16 cellular contexts compared by ENCODE assay signal in genomic region chr11:119937412-119937811, GRCh38.
DNase-seq lines count a peak whose midpoint lies in the region; ATAC-seq, FAIRE-seq and TF ChIP-seq lines count a peak whose summit lies in the region.
"Had no signal": no experiment of that assay in that cellular context is flagged by ENCODE, and none has a peak within 500 bp of the region (broad histone marks: within the 10 kb centered on the region; RNA-seq: fewer than 3 reads in every experiment).

No MANE protein-coding gene starts in this region.

- ATAC-seq in HG03342 (IDR thresholded peaks at IDR 0.05; ENCODE audit: unreplicated experiment) = no peak
- ATAC-seq: GM12878 had no signal

- no peak overlapping the region for H3K4me2 ChIP-seq in smooth muscle cell

- H3K4me3 ChIP-seq in bronchial epithelial cell (ENCODE audit: low read depth, low read length) (no peak overlapping the region), smooth muscle cell (no peak overlapping the region)
- H3K4me3 ChIP-seq: BLaER1 treated with 17β-estradiol and CSF1 and Interleukin-3, amounts not matched to agents 10 nM and 100 nM; GM12878; HAP-1 had no signal

- H3K36me3 ChIP-seq in bronchial epithelial cell (ENCODE audit: control insufficient read depth, insufficient read depth, low read length) (no peaks in the 10 kb centered on the region), smooth muscle cell (ENCODE audit: low read depth) (no peaks in the 10 kb centered on the region)
- H3K36me3 ChIP-seq: BLaER1 treated with 17β-estradiol and CSF1 and Interleukin-3, amounts not matched to agents 10 nM and 100 nM; HAP-1 had no signal

- no peak for TF ChIP-seq CTCF in bronchial epithelial cell (IDR thresholded peaks at IDR 0.05; ENCODE audit: insufficient read depth, low read length, severe bottlenecking)
- no peak for TF ChIP-seq CTCF in smooth muscle cell (IDR thresholded peaks at IDR 0.05; ENCODE audit: borderline replicate concordance, insufficient read depth, poor library complexity, severe bottlenecking)

- no peaks in the 10 kb centered on the region for H3F3A ChIP-seq in smooth muscle cell (ENCODE audit: low read depth)

- H2AFZ ChIP-seq in smooth muscle cell (ENCODE audit: low read depth) = no peak overlapping the region

- peak; percentile 70 for FAIRE-seq in bronchial epithelial cell (lab: Jason Lieb, UNC)
- FAIRE-seq: GM12878, GM18507 had no signal

- 92% methylated on average over 4 of the region's 4 CpGs for WGBS in smooth muscle cell (ENCODE audit: low lambda C conversion rate)

- DNase-seq in Ammon's horn (ENCODE audit: low spot score) (peak; percentile 54), bronchial epithelial cell (ENCODE audit: low read depth) (no peak), putamen (ENCODE audit: low spot score) (peak; percentile 74), smooth muscle cell (lab: John Stamatoyannopoulos, UW; ENCODE audit: unreplicated experiment) (no peak), NCI-H1048 (lab: John Stamatoyannopoulos, UW) (no peak), G401 (ENCODE audit: low spot score) (no peak)
- DNase-seq: CD4-positive, CD25-positive, alpha-beta regulatory T cell; GOT3 had no signal

- H4K20me1 ChIP-seq in smooth muscle cell (ENCODE audit: low read depth) = no peaks in the 10 kb centered on the region
- H4K20me1 ChIP-seq: BLaER1 treated with 17β-estradiol and CSF1 and Interleukin-3, amounts not matched to agents 10 nM and 100 nM had no signal

- peaks cover 3% of the 10 kb centered on the region for H3K27me3 ChIP-seq in bronchial epithelial cell (ENCODE audit: control insufficient read depth, insufficient read depth, low read length)
- no peaks in the 10 kb centered on the region for H3K27me3 ChIP-seq in layer of hippocampus (ENCODE audit: control insufficient read depth, insufficient read depth, low read length)
- peaks cover 9% of the 10 kb centered on the region for H3K27me3 ChIP-seq in smooth muscle cell (ENCODE audit: low read depth)
- H3K27me3 ChIP-seq: BLaER1 treated with 17β-estradiol and CSF1 and Interleukin-3, amounts not matched to agents 10 nM and 100 nM had no signal

- in situ Hi-C loops in G401 (cut with HindIII; ENCODE audit: low sequenced_read_pairs) = no loop called here

- no peaks in the 10 kb centered on the region for H3K79me2 ChIP-seq in smooth muscle cell (ENCODE audit: low read depth)

- H3K9ac ChIP-seq in smooth muscle cell (ENCODE audit: low read depth) = no peak overlapping the region
- H3K9ac ChIP-seq: BLaER1 treated with 17β-estradiol and CSF1 and Interleukin-3, amounts not matched to agents 10 nM and 100 nM had no signal

- H3K9me3 ChIP-seq in smooth muscle cell (replicated peaks; ENCODE audit: low read depth) = no peaks in the 10 kb centered on the region
- H3K9me3 ChIP-seq: BLaER1 treated with 17β-estradiol and CSF1 and Interleukin-3, amounts not matched to agents 10 nM and 100 nM; HAP-1 had no signal

- no peaks in the 10 kb centered on the region for H3K4me1 ChIP-seq in smooth muscle cell (ENCODE audit: low read depth)
- H3K4me1 ChIP-seq: HAP-1 had no signal

- peak overlapping the region; percentile 80 for H3K27ac ChIP-seq in layer of hippocampus (ENCODE audit: low read depth, low read length)
- no peak overlapping the region for H3K27ac ChIP-seq in smooth muscle cell (ENCODE audit: low read depth)
- H3K27ac ChIP-seq: 22Rv1; BLaER1 treated with 17β-estradiol and CSF1 and Interleukin-3, amounts not matched to agents 10 nM and 100 nM; HL-60 had no signal

Comparison
In these comparisons a context has a peak if more than half of its experiments do, and no peak if none do; other contexts are left out.
1. DNase-seq: peak in Ammon's horn (single experiment) and putamen (single experiment); none in bronchial epithelial cell (single experiment), smooth muscle cell (single experiment), NCI-H1048 (single experiment) and G401 (single experiment).